In genomic region chr5:114243983-114244305, GRCh38 we compare ENCODE assay signal across 24 cellular contexts.
A peak's percentile ranks its signal among the peaks of the same experiment; 100 is the strongest.
DNase-seq lines count a peak whose midpoint lies in the region; ATAC-seq and TF ChIP-seq lines count a peak whose summit lies in the region.
"Had no signal": no experiment of that assay in that cellular context is flagged by ENCODE, and none has a peak within 500 bp of the region (broad histone marks: within the 10 kb centered on the region; RNA-seq: fewer than 3 reads in every experiment).

No MANE protein-coding gene starts in this region.

- no peaks in the 10 kb centered on the region for H3K9me3 ChIP-seq in IMR-90 (ENCODE audit: control insufficient read depth, insufficient read depth, low read length)
- no peaks in the 10 kb centered on the region for H3K9me3 ChIP-seq in upper lobe of right lung
- H3K9me3 ChIP-seq in A673 (ENCODE audit: low read depth, low read length, poor library complexity, severe bottlenecking) = no peaks in the 10 kb centered on the region
- H3K9me3 ChIP-seq: esophagus squamous epithelium, vagina had no signal

- no peak overlapping the region for H2AK9ac ChIP-seq in IMR-90 (replicated peaks; ENCODE audit: low read depth, low read length, poor library complexity)

- H3K4me3 ChIP-seq in IMR-90 (ENCODE audit: insufficient read depth, low read depth, low read length) = peak overlapping the region; percentile 5; the same call in 1 of the 2 replicates
- H3K4me3 ChIP-seq in upper lobe of right lung = no peak overlapping the region
- H3K4me3 ChIP-seq in A673 (ENCODE audit: low read depth, low read length, poor library complexity, severe bottlenecking) = no peak overlapping the region
- H3K4me3 ChIP-seq: esophagus squamous epithelium, skin epidermis, vagina had no signal

- DNase-seq in IMR-90 (no peak), chondrocyte (ENCODE audit: low spot score) (no peak), upper lobe of right lung (no peak), A673 (ENCODE audit: low spot score) (no peak), NCI-H69 (lab: John Stamatoyannopoulos, UW) (no peak)
- DNase-seq in activated CD4-positive, alpha-beta memory T cell treated with anti-CD3 and anti-CD28 coated beads for 36 hours = no peak
- DNase-seq: activated CD4-positive, alpha-beta memory T cell treated with anti-CD3 and anti-CD28 coated beads, Interleukin-2, amount 10 ng/mL, durations not matched to agents 7 days and 5 days; activated naive CD4-positive, alpha-beta T cell treated with Interleukin-2 at 50 U/mL for 16 hours; activated T-cell treated with anti-CD3 and anti-CD28 coated beads, Interleukin-2, amount 50 U/mL, for 1 hour; CD4-positive, alpha-beta memory T cell; central memory CD4-positive, alpha-beta T cell; DMS53; effector CD8-positive, alpha-beta T cell; esophagus squamous epithelium; H7; NCI-H2107; NCI-H510A treated with DMSO at 0.1 percent for 48 hours; T-helper 17 cell had no signal

- no peak overlapping the region for H2AFZ ChIP-seq in IMR-90 (replicated peaks; ENCODE audit: low read length, poor library complexity)

- peak overlapping the region; percentile 98 for H4K91ac ChIP-seq in IMR-90 (ENCODE audit: insufficient read depth, low read depth, low read length)

- dilution Hi-C loops in IMR-90 (cut with HindIII; ENCODE audit: low sequenced_read_pairs, unreplicated experiment) = no loop called here

- H3K14ac ChIP-seq in IMR-90 (replicated peaks; ENCODE audit: low read depth, low read length) = peak overlapping the region; percentile 99

- H4K8ac ChIP-seq in IMR-90 (ENCODE audit: low read depth in 2 of 2, low read length in 2 of 2) = peak overlapping the region; percentile 71 to 93

- H3K27me3 ChIP-seq in IMR-90 (ENCODE audit: control insufficient read depth, insufficient read depth, low read length) = no peaks in the 10 kb centered on the region
- no peaks in the 10 kb centered on the region for H3K27me3 ChIP-seq in upper lobe of right lung
- no peaks in the 10 kb centered on the region for H3K27me3 ChIP-seq in A673 (replicated peaks; ENCODE audit: insufficient read depth, low read depth, low read length, poor library complexity)
- H3K27me3 ChIP-seq: esophagus squamous epithelium, vagina had no signal

- H3K36me3 Mint-ChIP-seq in chondrocyte (ENCODE audit: low read depth) = no peaks in the 10 kb centered on the region
- no peaks in the 10 kb centered on the region for H3K36me3 Mint-ChIP-seq in activated CD4-positive, alpha-beta memory T cell treated with anti-CD3 and anti-CD28 coated beads for 36 hours
- H3K36me3 Mint-ChIP-seq: CD4-positive, alpha-beta memory T cell; natural killer cell treated with Interleukin-12 subunit alpha and Interleukin-12 subunit beta and Interleukin-15 and Interleukin-18, amount 100 ng/mL, for 72 hours had no signal

- peak overlapping the region; percentile 100 for H2BK5ac ChIP-seq in IMR-90 (ENCODE audit: low read depth, low read length, poor library complexity, severe bottlenecking)

- H2BK15ac ChIP-seq in IMR-90 (ENCODE audit: low read depth, low read length) = peak overlapping the region; percentile 48; the same call in 1 of the 3 replicates

- peak overlapping the region; percentile 1 for H3K27ac Mint-ChIP-seq in chondrocyte (ENCODE audit: unreplicated experiment)
- no peak overlapping the region for H3K27ac Mint-ChIP-seq in activated CD4-positive, alpha-beta memory T cell treated with anti-CD3 and anti-CD28 coated beads for 36 hours
- H3K27ac Mint-ChIP-seq: activated CD4-positive, alpha-beta memory T cell treated with anti-CD3 and anti-CD28 coated beads, Interleukin-2, amount 10 ng/mL, durations not matched to agents 7 days and 5 days; natural killer cell treated with Interleukin-12 subunit alpha and Interleukin-12 subunit beta and Interleukin-15 and Interleukin-18, amount 100 ng/mL, for 72 hours; T-helper 17 cell had no signal

- POLR2A ChIA-PET in IMR-90 (lab: Charles Lee; ENCODE audit: unreplicated experiment) (no interaction called here), A673 (lab: Charles Lee; ENCODE audit: low non-redundant PET) (no interaction called here)
- POLR2A ChIA-PET in activated CD4-positive, alpha-beta memory T cell treated with anti-CD3 and anti-CD28 coated beads for 36 hours (lab: Charles Lee) = no interaction called here

- H3K4me1 ChIP-seq in IMR-90 (ENCODE audit: control insufficient read depth, insufficient read depth, low read length) (peaks cover 4% of the 10 kb centered on the region; the same call in 1 of the 2 replicates), upper lobe of right lung (no peaks in the 10 kb centered on the region), A673 (ENCODE audit: insufficient read depth, low read length, poor library complexity, severe bottlenecking) (no peaks in the 10 kb centered on the region)
- H3K4me1 ChIP-seq: esophagus squamous epithelium, vagina had no signal

- peak overlapping the region; percentile 97 for H3K56ac ChIP-seq in IMR-90 (ENCODE audit: extremely low read depth, insufficient read depth, low read length)

- H3K4ac ChIP-seq in IMR-90 (ENCODE audit: low read depth, low read length) = peak overlapping the region; percentile 95

- no peak for TF ChIP-seq CTCF in IMR-90 (conservative IDR thresholded peaks at IDR 0.05; ENCODE audit: low read depth, low read length)
- TF ChIP-seq CTCF in chondrocyte (IDR thresholded peaks at IDR 0.05) = no peak
- TF ChIP-seq CTCF in upper lobe of right lung (IDR thresholded peaks at IDR 0.05) = no peak
- no peak for TF ChIP-seq CTCF in A673 (conservative IDR thresholded peaks at IDR 0.05; ENCODE audit: low read depth, low read length)

- H3K27ac ChIP-seq in IMR-90 (ENCODE audit: insufficient read depth, low read length) = peak overlapping the region; percentile 91
- no peak overlapping the region for H3K27ac ChIP-seq in upper lobe of right lung
- no peak overlapping the region for H3K27ac ChIP-seq in A673 (ENCODE audit: low read depth, low read length, poor library complexity, severe bottlenecking)
- H3K27ac ChIP-seq: esophagus squamous epithelium, skin epidermis, vagina had no signal

- no peak for TF ChIP-seq POLR2A in IMR-90 (IDR thresholded peaks at IDR 0.05; ENCODE audit: low read depth, low read length)

- H3K18ac ChIP-seq in IMR-90 (ENCODE audit: low read depth, low read length) = peak overlapping the region; percentile 97

- H3K9me3 Mint-ChIP-seq in chondrocyte (ENCODE audit: low read depth) = no peaks in the 10 kb centered on the region
- no peaks in the 10 kb centered on the region for H3K9me3 Mint-ChIP-seq in activated CD4-positive, alpha-beta memory T cell treated with anti-CD3 and anti-CD28 coated beads for 36 hours
- H3K9me3 Mint-ChIP-seq: activated CD4-positive, alpha-beta memory T cell treated with anti-CD3 and anti-CD28 coated beads, Interleukin-2, amount 10 ng/mL, durations not matched to agents 7 days and 5 days had no signal

- H4K5ac ChIP-seq in IMR-90 (ENCODE audit: low read depth, low read length) = peak overlapping the region; percentile 95

- intact Hi-C loops in IMR-90 (cut with micrococcal nuclease) = loop anchor here (5.0 kb wide), 2 partner anchors 63 to 67 kb away; no protein-coding TSS in a partner anchor
- intact Hi-C loops in upper lobe of right lung (cut with DNase I) = no loop called here
- intact Hi-C loops in A673 (cut with micrococcal nuclease; ENCODE audit: unreplicated experiment) = no loop called here
- intact Hi-C loops in activated CD4-positive, alpha-beta memory T cell treated with anti-CD3 and anti-CD28 coated beads for 36 hours (cut with micrococcal nuclease) = no loop called here

- CTCF ChIA-PET in IMR-90 (lab: Yijun Ruan, JAX) = interaction anchor here (0.6 kb wide), 1 partner anchor 1379 kb away, joined by 6 read pairs; no protein-coding TSS in a partner anchor
- CTCF ChIA-PET in A673 (lab: Charles Lee) = no interaction called here
- CTCF ChIA-PET in activated CD4-positive, alpha-beta memory T cell treated with anti-CD3 and anti-CD28 coated beads for 36 hours (lab: Charles Lee) = no interaction called here

- peak overlapping the region; percentile 100 for H2BK20ac ChIP-seq in IMR-90 (ENCODE audit: low read depth, low read length)

- no peaks in the 10 kb centered on the region for H4K20me1 ChIP-seq in IMR-90 (ENCODE audit: insufficient read depth, low read length)

- no peaks in the 10 kb centered on the region for H3K27me3 Mint-ChIP-seq in chondrocyte (ENCODE audit: low read depth)
- H3K27me3 Mint-ChIP-seq in activated CD4-positive, alpha-beta memory T cell treated with anti-CD3 and anti-CD28 coated beads for 36 hours = no peaks in the 10 kb centered on the region
- H3K27me3 Mint-ChIP-seq: activated CD4-positive, alpha-beta memory T cell treated with anti-CD3 and anti-CD28 coated beads, Interleukin-2, amount 10 ng/mL, durations not matched to agents 7 days and 5 days; CD4-positive, alpha-beta memory T cell; natural killer cell treated with Interleukin-12 subunit alpha and Interleukin-12 subunit beta and Interleukin-15 and Interleukin-18, amount 100 ng/mL, for 72 hours; T-helper 17 cell had no signal

- no peak for TF ChIP-seq RAD21 in IMR-90 (IDR thresholded peaks at IDR 0.05; ENCODE audit: low read length)

- H3K4me2 ChIP-seq in IMR-90 (ENCODE audit: low read depth, low read length) = peak overlapping the region; percentile 78

- WGBS in IMR-90 (ENCODE audit: extremely low coverage in 2 of 2, insufficient read length in 1 of 2), 2 experiments = no CpG with 5 or more reads among the region's 1 CpG

- ATAC-seq in GM18498 (IDR thresholded peaks at IDR 0.05; ENCODE audit: unreplicated experiment) (peak; percentile 71), GM21717 (IDR thresholded peaks at IDR 0.05; ENCODE audit: unreplicated experiment) (peak; percentile 65), IMR-90 (ENCODE audit: low read depth) (no peak; the same call in 1 of the 2 replicates), upper lobe of right lung (no peak)
- ATAC-seq: natural killer cell treated with Interleukin-12 subunit alpha and Interleukin-12 subunit beta and Interleukin-15 and Interleukin-18, amount 100 ng/mL, for 72 hours; Right ventricle myocardium inferior; T-helper 17 cell had no signal

- in situ Hi-C loops in IMR-90 (cut with MboI; ENCODE audit: low sequenced_read_pairs) = loop anchor here (25.0 kb wide), 1 partner anchor 1368 kb away; the partner anchor contains the start of gene TICAM2

- peaks cover 4 to 21% of the 10 kb centered on the region in 2 experiments; a peak in 3 of 4 replicates for H3K79me1 ChIP-seq in IMR-90 (ENCODE audit: low read depth in 1 of 2, low read length in 2 of 2)

- H3K23ac ChIP-seq in IMR-90 (ENCODE audit: low read depth, low read length) = peak overlapping the region; percentile 98

- peaks cover 27% of the 10 kb centered on the region for H3K4me1 Mint-ChIP-seq in chondrocyte (ENCODE audit: low read depth)
- H3K4me1 Mint-ChIP-seq in activated CD4-positive, alpha-beta memory T cell treated with anti-CD3 and anti-CD28 coated beads for 36 hours (ENCODE audit: low read depth) = no peaks in the 10 kb centered on the region
- H3K4me1 Mint-ChIP-seq: activated CD4-positive, alpha-beta memory T cell treated with anti-CD3 and anti-CD28 coated beads, Interleukin-2, amount 10 ng/mL, durations not matched to agents 7 days and 5 days; CD4-positive, alpha-beta memory T cell; T-helper 17 cell had no signal

- H3K4me3 Mint-ChIP-seq in chondrocyte (ENCODE audit: unreplicated experiment) = no peak overlapping the region
- H3K4me3 Mint-ChIP-seq in activated CD4-positive, alpha-beta memory T cell treated with anti-CD3 and anti-CD28 coated beads for 36 hours = no peak overlapping the region
- H3K4me3 Mint-ChIP-seq: activated CD4-positive, alpha-beta memory T cell treated with anti-CD3 and anti-CD28 coated beads, Interleukin-2, amount 10 ng/mL, durations not matched to agents 7 days and 5 days; CD4-positive, alpha-beta memory T cell; natural killer cell treated with Interleukin-12 subunit alpha and Interleukin-12 subunit beta and Interleukin-15 and Interleukin-18, amount 100 ng/mL, for 72 hours; T-helper 17 cell had no signal

- peak overlapping the region; percentile 100 for H2BK120ac ChIP-seq in IMR-90 (ENCODE audit: low read depth, low read length)

- no peak overlapping the region; the same call in 1 of the 2 replicates for H2AK5ac ChIP-seq in IMR-90 (ENCODE audit: low read depth, low read length)

- H3K9ac ChIP-seq in IMR-90 (ENCODE audit: low read depth, low read length) = peak overlapping the region; percentile 72; the same call in 1 of the 2 replicates

- BruUV-seq in IMR-90 (replicated peaks; lab: Mats Ljungman, UMichigan) = no TSS peak
- BruUV-seq in A673 (replicated peaks; lab: Mats Ljungman, UMichigan) = no TSS peak

- H3K36me3 ChIP-seq in IMR-90 (ENCODE audit: control insufficient read depth, insufficient read depth, low read length) (no peaks in the 10 kb centered on the region), upper lobe of right lung (no peaks in the 10 kb centered on the region), A673 (ENCODE audit: insufficient read depth, low read length, poor library complexity, severe bottlenecking) (no peaks in the 10 kb centered on the region)
- H3K36me3 ChIP-seq: esophagus squamous epithelium, vagina had no signal

- H3K9me1 ChIP-seq in IMR-90 (ENCODE audit: insufficient read depth, low read length) = no peaks in the 10 kb centered on the region; the same call in 1 of the 2 replicates

Comparison
In these comparisons a context has a peak if more than half of its experiments do, and no peak if none do; other contexts are left out.
1. ATAC-seq: peak in GM18498 (single experiment) and GM21717 (single experiment); none in IMR-90 (single experiment) and upper lobe of right lung (single experiment).